30 cellular contexts compared by ENCODE assay signal in the genomic region with DNA sequence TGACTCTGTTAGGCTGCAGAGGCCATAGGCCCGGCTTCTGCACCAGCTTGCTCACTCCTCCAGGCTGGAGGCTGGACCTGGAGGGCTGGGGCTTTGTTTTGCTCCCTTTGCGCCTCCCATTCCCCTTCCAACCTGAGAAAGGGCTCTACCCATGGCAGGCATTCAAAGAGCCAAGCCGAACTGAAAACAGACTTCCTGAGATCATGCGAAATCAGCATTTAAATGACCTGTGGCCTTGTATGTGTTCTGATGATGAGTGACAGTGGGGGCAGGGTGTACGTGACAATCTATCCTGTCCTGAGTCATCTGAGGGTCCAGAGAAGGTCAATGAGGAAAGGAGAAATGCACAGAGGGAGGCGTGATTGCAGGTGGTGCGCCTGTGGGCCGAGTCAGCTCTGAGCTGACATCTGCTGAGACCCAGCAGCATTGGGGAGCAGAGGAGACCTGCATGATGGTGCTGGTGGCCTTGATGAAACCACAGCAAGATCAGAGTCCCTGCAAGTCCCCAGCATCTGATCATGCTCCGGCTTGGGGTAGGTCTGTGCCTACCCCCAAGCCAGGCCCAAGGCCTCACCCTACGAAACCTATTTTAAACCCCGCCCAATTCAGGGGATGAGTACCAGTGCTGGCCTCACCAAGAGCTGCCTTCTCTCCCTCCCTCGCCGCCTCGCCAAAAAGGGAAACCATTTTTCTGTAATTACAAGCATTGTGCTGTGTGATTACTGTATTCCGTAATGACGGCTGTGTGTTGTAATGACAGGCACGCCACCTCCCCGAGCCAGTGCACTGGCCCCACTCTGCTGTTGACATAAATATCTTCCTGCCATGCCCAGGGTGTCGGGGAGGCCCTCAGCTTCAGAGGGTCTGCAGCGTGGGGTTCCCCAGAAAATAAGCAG.
DNase-seq lines count a peak whose midpoint lies in the region; ATAC-seq, FAIRE-seq and TF ChIP-seq lines count a peak whose summit lies in the region.
"Had no signal": no experiment of that assay in that cellular context is flagged by ENCODE, and none has a peak within 500 bp of the region (broad histone marks: within the 10 kb centered on the region; RNA-seq: fewer than 3 reads in every experiment).

No MANE protein-coding gene starts in this region.

- no peak for TF ChIP-seq RAD21 in HepG2 (CRISPR knock-in tag; IDR thresholded peaks at IDR 0.05)

- no peak overlapping the region for H2AFZ ChIP-seq in HepG2 (ENCODE audit: low read length)

- H3K4me1 ChIP-seq in HUES48 (ENCODE audit: control insufficient read depth, insufficient read depth, low read length), result peaks cover 39% of the 10 kb centered on the region
- peaks cover 21 to 78% of the 10 kb centered on the region in 2 donors for H3K4me1 ChIP-seq in ascending aorta
- H3K4me1 ChIP-seq in HepG2 (ENCODE audit: insufficient read depth, low read length), result no peaks in the 10 kb centered on the region

- TF ChIP-seq CTCF in AG04450 (IDR thresholded peaks at IDR 0.05; ENCODE audit: low read depth, low read length) (no peak), ascending aorta (IDR thresholded peaks at IDR 0.05) (no peak), HepG2 (CRISPR knock-in tag; IDR thresholded peaks at IDR 0.05) (no peak)

- TF ChIP-seq EP300 in HepG2 (IDR thresholded peaks at IDR 0.05; ENCODE audit: low read depth in 2 of 2, low read length in 2 of 2) (no peak), HepG2 (CRISPR knock-in tag; IDR thresholded peaks at IDR 0.05; ENCODE audit: borderline replicate concordance) (no peak)

- H3K36me3 ChIP-seq in HUES48 (ENCODE audit: control insufficient read depth, insufficient read depth, low read length), result no peaks in the 10 kb centered on the region
- H3K36me3 ChIP-seq in ascending aorta, result no peaks in the 10 kb centered on the region
- H3K36me3 ChIP-seq in HepG2 (replicated peaks in 1 of 2; ENCODE audit: control insufficient read depth in 1 of 2, insufficient read depth in 2 of 2, low read length in 2 of 2), result no peaks in the 10 kb centered on the region
- H3K36me3 ChIP-seq: left ventricle myocardium inferior, stomach, transverse colon had no signal

- no TSS peak for BruUV-seq in HepG2 (replicated peaks; lab: Mats Ljungman, UMichigan)

- FAIRE-seq in HepG2 (lab: Jason Lieb, UNC), result no peak
- FAIRE-seq: GM19239, TTC549 had no signal

- CTCF ChIA-PET in AG04450 (lab: Charles Lee), result no interaction called here
- CTCF ChIA-PET in HepG2 (lab: Yijun Ruan, JAX; ENCODE audit: low intra/inter-chr PET ratio, low total read pairs), result no interaction called here

- no peak overlapping the region for H3K9ac ChIP-seq in HUES48 (ENCODE audit: low read depth, low read length)
- H3K9ac ChIP-seq in HepG2 (ENCODE audit: insufficient read depth, low read depth, low read length), result no peak overlapping the region

- DNase-seq in AG04450 (ENCODE audit: low read depth, low spot score) (no peak), ascending aorta (ENCODE audit: low spot score in 2 of 2) (peak in 1 of 2 donors; percentile 80), HepG2 (ENCODE audit: low spot score) (no peak), MV-4-11 (lab: John Stamatoyannopoulos, UW) (no peak)
- DNase-seq in stimulated activated CD4-positive, alpha-beta T cell treated with anti-CD3 and anti-CD28 coated beads, Interleukin-2, amount 100 ng/mL, for 48 hours, result no peak
- DNase-seq: activated CD4-positive, alpha-beta memory T cell treated with anti-CD3 and anti-CD28 coated beads, Interleukin-2, amount 10 ng/mL, durations not matched to agents 7 days and 5 days; activated CD4-positive, alpha-beta T cell treated with anti-CD3 and anti-CD28 coated beads for 1 hour; activated CD8-positive, alpha-beta memory T cell treated with anti-CD3 and anti-CD28 coated beads, Interleukin-2, amount 50 U/mL, for 48 hours; activated naive CD8-positive, alpha-beta T cell treated with anti-CD3 and anti-CD28 coated beads for 36 hours; aorta; Caco-2; dermis blood vessel endothelial cell; Kasumi-1; left ventricle myocardium inferior; midbrain; naive thymus-derived CD4-positive, alpha-beta T cell; NCI-H1694 treated with DMSO at 0.1 percent for 48 hours; NCI-H2171; NCI-H524; occipital lobe; stimulated activated CD8-positive, alpha-beta memory T cell treated with anti-CD3 and anti-CD28 coated beads, Interleukin-4, amount 100 ng/mL, for 48 hours; stomach; transverse colon had no signal

- intact Hi-C loops in ascending aorta (cut with DNase I), result loop anchor here (5.0 kb wide), 1 partner anchor 36 kb away; no protein-coding TSS in a partner anchor
- intact Hi-C loops in HepG2 (cut with micrococcal nuclease; ENCODE audit: unreplicated experiment), result no loop called here

- no peaks in the 10 kb centered on the region for H3K79me2 ChIP-seq in HepG2 (ENCODE audit: insufficient read depth, low read length)

- H3K4me2 ChIP-seq in HepG2 (ENCODE audit: low read depth, low read length), result no peak overlapping the region

- peaks cover 5% of the 10 kb centered on the region; the same call in 1 of the 2 replicates for H3K9me3 ChIP-seq in AG04450 (ENCODE audit: control insufficient read depth, insufficient read depth, low read length)
- H3K9me3 ChIP-seq in HUES48 (ENCODE audit: control insufficient read depth, insufficient read depth, low read length), result no peaks in the 10 kb centered on the region
- H3K9me3 ChIP-seq in ascending aorta, result no peaks in the 10 kb centered on the region
- H3K9me3 ChIP-seq in HepG2 (ENCODE audit: low read length), result no peaks in the 10 kb centered on the region
- H3K9me3 ChIP-seq: Caco-2, left ventricle myocardium inferior, stomach, transverse colon had no signal

- POLR2A ChIA-PET in AG04450 (lab: Yijun Ruan, JAX), result interaction anchor here (1.0 kb wide), 1 partner anchor 27 kb away, joined by 3 read pairs; no protein-coding TSS in a partner anchor
- POLR2A ChIA-PET in HepG2 (lab: Yijun Ruan, JAX), result no interaction called here

- H3K27ac ChIP-seq in AG04450 (ENCODE audit: low read depth, low read length) (peak overlapping the region; percentile 21), HUES48 (ENCODE audit: low read depth, low read length) (peak overlapping the region; percentile 28), ascending aorta (peak overlapping the region; percentile 87 to 98), HepG2 (ENCODE audit: extremely low read length, insufficient read depth, low read length) (no peak overlapping the region)
- H3K27ac ChIP-seq: C4-2B, left ventricle myocardium inferior, RWPE1, stomach, transverse colon had no signal

- in situ Hi-C loops in HepG2 (cut with HindIII; ENCODE audit: extremely low pct_ligation_motif_present, low pct_unique_long_range_greater_than_20kb), result no loop called here

- H3K4me3 ChIP-seq in AG04450 (ENCODE audit: low read depth, low read length) (no peak overlapping the region), HUES48 (ENCODE audit: low read depth, low read length) (no peak overlapping the region), ascending aorta (peak overlapping the region in 1 of 2 donors; percentile 74), HepG2 (replicated peaks in 1 of 3; ENCODE audit: insufficient read depth in 1 of 3, low read depth in 2 of 3, low read length in 3 of 3) (no peak overlapping the region)
- H3K4me3 ChIP-seq: left ventricle myocardium inferior, stomach, transverse colon had no signal

- H4K20me1 ChIP-seq in HepG2 (ENCODE audit: insufficient read depth, low read length), result peaks cover 4% of the 10 kb centered on the region; the same call in 1 of the 2 replicates

- ATAC-seq in HepG2, result no peak
- ATAC-seq in HG03354 (IDR thresholded peaks at IDR 0.05; ENCODE audit: poor library complexity, severe bottlenecking, unreplicated experiment), result no peak
- no peak for ATAC-seq in HG02852 (IDR thresholded peaks at IDR 0.05; ENCODE audit: unreplicated experiment)
- ATAC-seq: naive thymus-derived CD4-positive, alpha-beta T cell had no signal

- TF ChIP-seq POLR2A in HepG2 (IDR thresholded peaks at IDR 0.05; ENCODE audit: insufficient read depth in 1 of 2, low read depth in 2 of 2, low read length in 2 of 2), result no peak

- H3K27me3 ChIP-seq in AG04450 (ENCODE audit: control insufficient read depth, insufficient read depth, low read length), result peaks cover 23% of the 10 kb centered on the region
- peaks cover 50% of the 10 kb centered on the region for H3K27me3 ChIP-seq in HUES48 (ENCODE audit: control insufficient read depth, insufficient read depth, low read length)
- no peaks in the 10 kb centered on the region for H3K27me3 ChIP-seq in ascending aorta
- H3K27me3 ChIP-seq in HepG2 (ENCODE audit: control insufficient read depth in 1 of 2, insufficient read depth in 2 of 2, low read length in 2 of 2), result peaks cover 11 to 85% of the 10 kb centered on the region in 2 experiments

- 46% methylated on average over 17 of the region's 20 CpGs for WGBS in HepG2 (ENCODE audit: low lambda C conversion rate)

TF ChIP-seq in HepG2, 621 proteins besides CTCF, POLR2A, EP300 and RAD21:
- no peak for TF ChIP-seq RFXAP (CRISPR knock-in tag; IDR thresholded peaks at IDR 0.05; ENCODE audit: borderline replicate concordance)
- 0 out of 4 replicates have a peak, but pooled peaks have one; percentile 22 to 42 for TF ChIP-seq MAFK (conservative IDR thresholded peaks at IDR 0.05 in 1 of 2, IDR thresholded peaks at IDR 0.05 in 1 of 2; ENCODE audit: low read length in 2 of 2)
- no peak for TF ChIP-seq SMAD3 (CRISPR knock-in tag; IDR thresholded peaks at IDR 0.05)
- TF ChIP-seq, protein P1, sequence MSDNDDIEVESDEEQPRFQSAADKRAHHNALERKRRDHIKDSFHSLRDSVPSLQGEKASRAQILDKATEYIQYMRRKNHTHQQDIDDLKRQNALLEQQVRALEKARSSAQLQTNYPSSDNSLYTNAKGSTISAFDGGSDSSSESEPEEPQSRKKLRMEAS (IDR thresholded peaks at IDR 0.05), result no peak
- no peak for TF ChIP-seq U2AF2 (IDR thresholded peaks at IDR 0.05; ENCODE audit: low read depth, low read length)
- TF ChIP-seq CHCHD3 (CRISPR knock-in tag; IDR thresholded peaks at IDR 0.05), result no peak
